15 cellular contexts compared by ENCODE assay signal in the genomic region with DNA sequence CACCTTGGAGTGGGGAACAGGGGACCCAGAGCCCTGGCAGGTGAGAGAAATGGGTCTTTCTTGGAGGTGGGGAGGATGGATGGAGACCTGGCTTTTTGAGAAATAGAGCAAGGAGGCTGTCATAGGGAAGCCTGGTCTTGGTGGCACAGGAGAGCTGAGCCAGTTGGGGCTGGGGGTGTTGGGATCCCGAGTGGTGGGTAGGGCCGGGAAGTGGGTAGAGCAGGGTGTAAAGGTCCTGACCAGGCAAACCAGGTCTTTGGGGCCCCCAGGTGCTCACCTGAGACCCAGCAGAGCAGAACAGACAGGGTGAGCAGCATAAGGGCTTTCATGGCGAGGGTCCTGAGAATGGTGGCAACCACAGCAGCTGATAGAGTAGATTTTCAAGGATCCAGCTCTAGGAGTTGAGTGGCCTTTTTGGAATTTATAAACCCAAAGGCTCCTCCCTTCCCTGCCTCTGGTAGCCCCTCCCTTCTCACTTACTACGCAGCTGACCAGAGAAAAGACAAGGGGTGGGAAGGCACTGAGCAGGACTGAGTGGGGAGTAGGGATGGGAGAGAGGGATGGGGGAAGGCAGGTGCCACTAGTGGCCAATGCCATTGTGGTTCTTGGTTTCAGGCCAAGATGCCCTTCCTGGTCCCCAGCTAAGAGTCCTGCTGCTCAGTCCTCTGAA. TPM values are rescaled to one million over a fixed set of nuclear protein-coding genes. Genes with fewer than 3 reads are reported as not detected.
"Had no signal": no experiment of that assay in that cellular context is flagged by ENCODE, and none has a peak within 500 bp of the region (broad histone marks: within the 10 kb centered on the region; RNA-seq: fewer than 3 reads in every experiment).

Gene LY6G6C, minus strand, starts transcription at position 396 of the 670 bp plus-strand sequence. Its CDS starts 67 bp downstream, at position 329.

- H3K27ac Mint-ChIP-seq: activated T-helper 2 cell treated with anti-CD3 and anti-CD28 coated beads, Interferon-gamma antibody, Interleukin-2, Interleukin-4, amounts not matched to agents 10 μg/mL and 5 μg/mL and 100 μg/mL, durations not matched to agents 14 hours and 24 hours and 36 hours; T-helper 1 cell treated with Interleukin-12 subunit alpha and Interleukin-12 subunit beta and Interleukin-4 antibody, amounts not matched to agents 30 μg/mL and 1 μg/mL, for 36 hours had no signal

- H3K9me3 Mint-ChIP-seq: activated T-helper 2 cell treated with anti-CD3 and anti-CD28 coated beads, Interferon-gamma antibody, Interleukin-2, Interleukin-4, amounts not matched to agents 10 μg/mL and 5 μg/mL and 100 μg/mL, durations not matched to agents 14 hours and 24 hours and 36 hours; T-helper 1 cell treated with Interleukin-12 subunit alpha and Interleukin-12 subunit beta and Interleukin-4 antibody, amounts not matched to agents 30 μg/mL and 1 μg/mL, for 36 hours had no signal

- H3K27me3 ChIP-seq: ascending aorta, heart right ventricle, left lung, tibial nerve had no signal

- H3K4me3 Mint-ChIP-seq: T-helper 1 cell treated with Interleukin-12 subunit alpha and Interleukin-12 subunit beta and Interleukin-4 antibody, amounts not matched to agents 30 μg/mL and 1 μg/mL, for 36 hours had no signal

- H3K27ac ChIP-seq: ascending aorta, heart right ventricle, left lung, tibial nerve had no signal

- ATAC-seq: heart right ventricle, left lung had no signal

- H3K4me1 ChIP-seq: ascending aorta had no signal

- H3K9me3 ChIP-seq: ascending aorta, heart right ventricle, left lung, tibial nerve had no signal

- H3K4me3 ChIP-seq: ascending aorta, heart right ventricle, left lung, tibial nerve had no signal

- DNase-seq: activated CD4-positive, alpha-beta T cell treated with anti-CD3 and anti-CD28 coated beads for 4 hours; activated T-cell treated with anti-CD3 and anti-CD28 coated beads for 4 hours; heart right ventricle; left lung; retina had no signal

RNA-seq across cellular contexts. Expression of gene LY6G6C, which starts in this region (rescaled TPM):
- total RNA-seq: activated CD8-positive, alpha-beta memory T cell treated with anti-CD3 and anti-CD28 coated beads for 36 hours; activated T-helper 2 cell treated with anti-CD3 and anti-CD28 coated beads, Interferon-gamma antibody, Interleukin-2, Interleukin-4, amounts not matched to agents 10 μg/mL and 5 μg/mL and 100 μg/mL, durations not matched to agents 14 hours and 24 hours and 36 hours; ascending aorta; bronchial epithelial cell; fibroblast of lung; frontal cortex; heart right ventricle; left lung; mesenteric fat pad; skeletal muscle tissue; tibial nerve had no signal
- polyA plus RNA-seq: fibroblast of lung, heart right ventricle had no signal
